In the genomic region with DNA sequence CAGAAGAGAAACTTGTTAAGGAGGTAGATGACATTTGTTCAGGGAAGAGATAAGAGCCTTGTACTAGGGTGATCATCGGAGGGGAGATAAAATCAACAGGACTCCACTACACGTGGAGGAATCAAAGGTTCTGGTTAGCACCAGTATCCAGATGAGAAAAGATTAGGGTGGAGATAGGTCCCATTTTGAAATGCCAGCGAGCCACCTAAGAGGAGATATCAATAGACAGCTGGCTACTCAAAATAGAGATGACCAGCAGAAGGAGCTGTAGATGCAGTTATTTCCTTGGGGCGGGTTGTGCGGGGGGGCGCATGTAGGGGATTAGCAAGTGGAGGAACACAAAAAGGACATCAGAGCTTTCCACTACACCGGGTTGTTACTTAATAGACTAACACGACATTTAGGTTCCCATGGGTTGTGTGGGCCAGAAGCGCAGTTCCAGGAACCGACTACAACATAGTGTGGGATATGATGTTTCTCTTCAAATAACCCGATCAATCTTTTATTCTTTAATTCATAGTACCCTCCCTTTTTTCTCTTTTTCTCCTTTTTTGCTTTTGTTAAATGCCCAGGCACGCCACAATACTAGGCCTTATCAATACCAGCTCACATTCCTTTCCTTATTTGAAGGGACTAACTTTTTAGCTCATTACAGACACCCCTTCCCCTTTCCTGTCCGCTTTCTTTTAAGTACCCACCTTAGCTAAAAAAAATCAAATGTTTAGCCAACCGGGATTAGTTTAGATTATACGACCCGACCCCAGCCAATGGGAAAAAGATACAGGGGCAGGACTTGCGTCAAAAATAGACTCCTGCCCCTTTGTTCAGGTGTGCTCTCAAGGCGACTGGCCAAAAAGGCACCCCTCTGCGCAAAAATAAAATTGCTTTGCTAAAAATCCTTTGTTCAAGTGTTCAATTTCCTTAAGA, we compare ENCODE assay signal across 8 cellular contexts. TPM values are rescaled to one million over a fixed set of nuclear protein-coding genes. Genes with fewer than 3 reads are reported as not detected.
DNase-seq lines count a peak whose midpoint lies in the region; ATAC-seq and TF ChIP-seq lines count a peak whose summit lies in the region.

No MANE protein-coding gene starts in this region.

- TF ChIP-seq CTCF in HL-60 (IDR thresholded peaks at IDR 0.05; ENCODE audit: insufficient read depth, low read length) (peak; percentile 40), dorsolateral prefrontal cortex (IDR thresholded peaks at IDR 0.05 in 54 of 56, conservative IDR thresholded peaks at IDR 0.05 in 2 of 56; ENCODE audit: low read depth in 1 of 56, partially characterized antibody in 56 of 56) (peak in 16 of 56 donors; percentile 7 to 23 (median 14)), tibial nerve (IDR thresholded peaks at IDR 0.05) (peak in 1 of 5 experiments; percentile 19)

- H3K4me3 ChIP-seq in HL-60 (replicated peaks; ENCODE audit: insufficient read depth, low read length) (peak overlapping the region; percentile 97), dorsolateral prefrontal cortex (peak overlapping the region; percentile 49 to 100 (median 81)), tibial nerve (peak overlapping the region; percentile 37 to 73 (median 58))

- no peak for TF ChIP-seq POLR2A in tibial nerve (IDR thresholded peaks at IDR 0.05)

- in situ Hi-C loops in SK-MEL-5 (cut with HindIII; ENCODE audit: low pct_unique_long_range_greater_than_20kb, low sequenced_read_pairs) = no loop called here

- WGBS in tibial nerve, 2 donors = 29 to 42% methylated on average over 19 of the region's 19 CpGs

- TF ChIP-seq EP300 in tibial nerve (IDR thresholded peaks at IDR 0.05) = no peak

- H3K27ac ChIP-seq in HL-60 (replicated peaks) (peak overlapping the region; percentile 82), dorsolateral prefrontal cortex (peak overlapping the region; percentile 1 to 98 (median 95)), tibial nerve (peak overlapping the region; percentile 83 to 95 (median 94))

- peak; percentile 79 for DNase-seq in DMS114 treated with DMSO at 0.1 percent for 48 hours (lab: John Stamatoyannopoulos, UW; ENCODE audit: unreplicated experiment)
- peak; percentile 35 to 82 for DNase-seq in HL-60 (ENCODE audit: low read depth in 1 of 2, low spot score in 1 of 2)
- DNase-seq in SK-MEL-5 (ENCODE audit: low read depth, low spot score) = peak; percentile 67
- peak in 5 of 10 donors; percentile 7 to 44 (median 24) for DNase-seq in dorsolateral prefrontal cortex
- peak; percentile 38 to 76 for DNase-seq in lung microvascular endothelial cell (ENCODE audit: low read depth in 2 of 2)
- peak; percentile 49 to 72 for DNase-seq in tibial nerve (ENCODE audit: low spot score in 2 of 2)
- DNase-seq in cerebellar nuclear complex (lab: John Stamatoyannopoulos, UW) = no peak

- no peaks in the 10 kb centered on the region for H3K27me3 ChIP-seq in HL-60 (ENCODE audit: insufficient read depth, poor library complexity, severe bottlenecking)
- no peaks in the 10 kb centered on the region for H3K27me3 ChIP-seq in dorsolateral prefrontal cortex
- no peaks in the 10 kb centered on the region for H3K27me3 ChIP-seq in tibial nerve

- peaks cover 0 to 20% (median 13%) of the 10 kb centered on the region in 4 donors for H3K4me1 ChIP-seq in tibial nerve

- intact Hi-C loops in dorsolateral prefrontal cortex (cut with DNase I) = loop anchor here (1.0 to 10.0 kb wide), 6 partner anchors 17 to 666 kb away; a partner anchor contains a TSS

- peak; percentile 15 for ATAC-seq in GM19372 (IDR thresholded peaks at IDR 0.05; ENCODE audit: low read depth, unreplicated experiment)

- no peaks in the 10 kb centered on the region for H3K9me3 ChIP-seq in tibial nerve

- no peaks in the 10 kb centered on the region for H3K36me3 ChIP-seq in tibial nerve

RNA-seq across cellular contexts. Expression of a gene that starts 2.0 kb away (rescaled TPM):
- total RNA-seq in SK-MEL-5 (2014; rRNA removed; shearing (Covaris generic)) = 16.3 and 19.2 TPM in 2 replicates
- polyA plus RNA-seq in SK-MEL-5 (2015; cell fraction: cytosol; rRNA removed) = 12.0 and 16.4 TPM in 2 replicates
- 8.5 and 13.0 TPM in 2 replicates for polyA plus RNA-seq in SK-MEL-5 (2015; cell fraction: nucleus; rRNA removed)
- total RNA-seq in dorsolateral prefrontal cortex (1 to 10 TPM in 109 of 120 experiments, under 1 TPM in 11; 0.77 to 2.4 (median 1.5) TPM), lung microvascular endothelial cell (3.2 and 10.5 TPM in 2 replicates), tibial nerve (1 to 10 TPM in 1 of 4 donors, under 1 TPM in 3; under 0.01 to 1.0 (median 0.56) TPM)

RNA-seq across cellular contexts. Expression of a gene that starts 17.0 kb away (rescaled TPM):
- 23.8 and 25.2 TPM in 2 replicates for total RNA-seq in SK-MEL-5 (2014; rRNA removed; shearing (Covaris generic))
- 10.3 and 17.5 TPM in 2 replicates for polyA plus RNA-seq in SK-MEL-5 (2015; cell fraction: cytosol; rRNA removed)
- 44.3 and 61.3 TPM in 2 replicates for polyA plus RNA-seq in SK-MEL-5 (2015; cell fraction: nucleus; rRNA removed)
- total RNA-seq in dorsolateral prefrontal cortex = 10 to 100 TPM; 21.5 to 50.9 (median 31.2) TPM
- 19.4 and 20.2 TPM in 2 replicates for total RNA-seq in lung microvascular endothelial cell
- total RNA-seq in tibial nerve = 10 to 100 TPM; 15.1 to 23.4 (median 21.4) TPM

Comparison
In these comparisons a context has a peak if more than half of its experiments do, and no peak if none do; other contexts are left out.
1. DNase-seq: peak in DMS114 treated with DMSO at 0.1 percent for 48 hours (single experiment), HL-60 (2 of 2), SK-MEL-5 (single experiment), lung microvascular endothelial cell (2 of 2) and tibial nerve (2 of 2); none in cerebellar nuclear complex (0 of 2).
2. Peak in every context shown above with its lines, with median percentiles within 50 percentile points of each other: H3K27ac ChIP-seq and H3K4me3 ChIP-seq.